ENCODE assay signal across 12 cellular contexts in genomic region chr3:31066999-31067398, GRCh38.
DNase-seq lines count a peak whose midpoint lies in the region; ATAC-seq and TF ChIP-seq lines count a peak whose summit lies in the region.
"Had no signal": no experiment of that assay in that cellular context is flagged by ENCODE, and none has a peak within 500 bp of the region (broad histone marks: within the 10 kb centered on the region; RNA-seq: fewer than 3 reads in every experiment).

No MANE protein-coding gene starts in this region.

- ATAC-seq in omental fat pad (ENCODE audit: low FRiP score) (peak; percentile 96), GM18867 (IDR thresholded peaks at IDR 0.05; ENCODE audit: unreplicated experiment) (no peak)
- ATAC-seq: Panc1 had no signal

- DNase-seq in COLO829 (ENCODE audit: low spot score) (peak; percentile 91), NCI-H226 (peak; percentile 79), dedifferentiated amniotic fluid mesenchymal stem cell (ENCODE audit: extremely low spot score) (peak; percentile 93), omental fat pad (ENCODE audit: low spot score) (no peak), C1 segment of cervical spinal cord (lab: John Stamatoyannopoulos, UW) (no peak)
- no peak for DNase-seq in activated CD8-positive, alpha-beta memory T cell treated with anti-CD3 and anti-CD28 coated beads, Interleukin-2, amount 50 U/mL, for 4 hours
- no peak for DNase-seq in stimulated activated naive CD4-positive, alpha-beta T cell treated with Interleukin-2 at 50 U/mL for 16 hours (lab: John Stamatoyannopoulos, UW)
- DNase-seq: activated naive CD8-positive, alpha-beta T cell treated with anti-CD3 and anti-CD28 coated beads for 36 hours; COR-L47; NCI-H146 had no signal

- TF ChIP-seq CTCF in omental fat pad (IDR thresholded peaks at IDR 0.05): no peak

Comparison
In these comparisons a context has a peak if more than half of its experiments do, and no peak if none do; other contexts are left out.
1. DNase-seq: peak in COLO829 (single experiment), NCI-H226 (single experiment) and dedifferentiated amniotic fluid mesenchymal stem cell (single experiment); none in omental fat pad (single experiment), C1 segment of cervical spinal cord (0 of 14), activated CD8-positive, alpha-beta memory T cell treated with anti-CD3 and anti-CD28 coated beads, Interleukin-2, amount 50 U/mL, for 4 hours (single experiment) and stimulated activated naive CD4-positive, alpha-beta T cell treated with Interleukin-2 at 50 U/mL for 16 hours (single experiment).